Comparison of ENCODE assay signal across 8 cellular contexts in genomic region chr12:56258820-56259183, GRCh38. TPM values are rescaled to one million over a fixed set of nuclear protein-coding genes. Genes with fewer than 3 reads are reported as not detected.
DNase-seq lines count a peak whose midpoint lies in the region; ATAC-seq, FAIRE-seq and TF ChIP-seq lines count a peak whose summit lies in the region.

No MANE protein-coding gene starts in this region.

- ATAC-seq in GM21576 (IDR thresholded peaks at IDR 0.05; ENCODE audit: unreplicated experiment) (peak; percentile 2), T-cell (replicated peaks in 1 of 4) (peak in 1 of 4 experiments; percentile 11)

- DNase-seq in T-cell (no peak), foreskin fibroblast (no peak), COR-L47 (lab: John Stamatoyannopoulos, UW) (no peak), posterior vena cava (ENCODE audit: low spot score) (no peak), mesenteric fat pad (ENCODE audit: low spot score) (no peak), RCC 7860 (ENCODE audit: low spot score) (no peak)

- H3K9ac ChIP-seq in skeletal muscle satellite cell (ENCODE audit: low read depth, low read length), result peak overlapping the region; percentile 92

- H3K4me3 Mint-ChIP-seq in T-cell, result peak overlapping the region; percentile 81 to 92 (median 90)

- H3K4me1 ChIP-seq in skeletal muscle satellite cell (ENCODE audit: control insufficient read depth, insufficient read depth, low read length), result peaks cover 46% of the 10 kb centered on the region

- H3K36me3 ChIP-seq in skeletal muscle satellite cell (ENCODE audit: insufficient read depth, low read length), result peaks cover 36% of the 10 kb centered on the region

- CTCF ChIA-PET in T-cell (lab: Charles Lee), result interaction anchor here (0.9 to 1.4 kb wide), 8 partner anchors 8 to 205 kb away, joined by 3 to 10 read pairs (median 4); partner anchors contain the start of genes COQ10A (in 1 of the 2), CS (in 1 of the 2) and STAT2 (in 1 of the 2)

- no peaks in the 10 kb centered on the region for H3K27me3 ChIP-seq in skeletal muscle satellite cell (ENCODE audit: control insufficient read depth, insufficient read depth, low read length)

- no peak for TF ChIP-seq CTCF in foreskin fibroblast (IDR thresholded peaks at IDR 0.05; ENCODE audit: low read depth, low read length)

- POLR2A ChIA-PET in T-cell (lab: Charles Lee), result no interaction called here

- H3K4me2 ChIP-seq in skeletal muscle satellite cell (ENCODE audit: low read length), result peak overlapping the region; percentile 95

- H3K9me3 ChIP-seq in skeletal muscle satellite cell (replicated peaks; ENCODE audit: low read length), result no peaks in the 10 kb centered on the region

- H3K4me3 ChIP-seq in foreskin fibroblast (ENCODE audit: low read depth in 1 of 2, low read length in 2 of 2) (peak overlapping the region; percentile 69 to 74), skeletal muscle satellite cell (ENCODE audit: low read length) (peak overlapping the region; percentile 98)

- peak overlapping the region; percentile 86 to 90 for H3K27ac Mint-ChIP-seq in T-cell

- FAIRE-seq in RCC 7860 (lab: Jason Lieb, UNC), result no peak

- no peaks in the 10 kb centered on the region for H3K9me3 Mint-ChIP-seq in T-cell

- intact Hi-C loops in posterior vena cava (cut with DNase I), result no loop called here

- peaks cover 20 to 25% (median 24%) of the 10 kb centered on the region in 3 donors for H3K4me1 Mint-ChIP-seq in T-cell

- H3K36me3 Mint-ChIP-seq in T-cell, result peaks cover 17% of the 10 kb centered on the region

- no peaks in the 10 kb centered on the region for H3K27me3 Mint-ChIP-seq in T-cell

RNA-seq across cellular contexts. Expression of gene ANKRD52, which starts 0.6 kb away (rescaled TPM):
- 10 to 100 TPM; 35.8 to 51.0 (median 43.1) TPM for total RNA-seq in T-cell
- total RNA-seq in skeletal muscle satellite cell (2012; rRNA removed), result 18.5 and 21.4 TPM in 2 replicates
- 10 to 100 TPM; 24.6 to 34.5 TPM for total RNA-seq in posterior vena cava
- total RNA-seq in mesenteric fat pad, result 46.8 TPM

RNA-seq across cellular contexts. Expression of gene COQ10A, which starts 7.9 kb away (rescaled TPM):
- total RNA-seq in T-cell, result 10 to 100 TPM; 29.9 to 38.4 (median 31.9) TPM
- 3.8 and 5.9 TPM in 2 replicates for total RNA-seq in skeletal muscle satellite cell (2012; rRNA removed)
- total RNA-seq in posterior vena cava, result 10 to 100 TPM in 1 of 2 donors, 1 to 10 TPM in 1; 9.6 to 10.1 TPM
- total RNA-seq in mesenteric fat pad, result 7.7 TPM

RNA-seq across cellular contexts. Expression of gene SLC39A5, which starts 29.0 kb away (rescaled TPM):
- total RNA-seq in T-cell (1 to 10 TPM in 1 of 5 donors, under 1 TPM in 2, not detected in 2; 0.57 to 1.4 (median 0.58) TPM), posterior vena cava (not detected), mesenteric fat pad (0.16 TPM)
- not detected in 2 replicates for total RNA-seq in skeletal muscle satellite cell (2012; rRNA removed)

RNA-seq across cellular contexts. Expression of gene NABP2, which starts 34.7 kb away (rescaled TPM):
- total RNA-seq in T-cell, result 10 to 100 TPM; 11.8 to 19.1 (median 14.0) TPM
- 25.3 and 29.7 TPM in 2 replicates for total RNA-seq in skeletal muscle satellite cell (2012; rRNA removed)
- 10 to 100 TPM; 19.9 to 23.1 TPM for total RNA-seq in posterior vena cava
- total RNA-seq in mesenteric fat pad, result 18.2 TPM

RNA-seq across cellular contexts. Expression of gene RNF41, which starts 37.1 kb away (rescaled TPM):
- total RNA-seq in T-cell (10 to 100 TPM; 26.3 to 43.1 (median 39.4) TPM), posterior vena cava (10 to 100 TPM; 40.1 to 44.2 TPM), mesenteric fat pad (93.8 TPM)
- total RNA-seq in skeletal muscle satellite cell (2012; rRNA removed), result 55.0 and 59.4 TPM in 2 replicates
